ENCODE assay signal across 14 cellular contexts in the genomic region with DNA sequence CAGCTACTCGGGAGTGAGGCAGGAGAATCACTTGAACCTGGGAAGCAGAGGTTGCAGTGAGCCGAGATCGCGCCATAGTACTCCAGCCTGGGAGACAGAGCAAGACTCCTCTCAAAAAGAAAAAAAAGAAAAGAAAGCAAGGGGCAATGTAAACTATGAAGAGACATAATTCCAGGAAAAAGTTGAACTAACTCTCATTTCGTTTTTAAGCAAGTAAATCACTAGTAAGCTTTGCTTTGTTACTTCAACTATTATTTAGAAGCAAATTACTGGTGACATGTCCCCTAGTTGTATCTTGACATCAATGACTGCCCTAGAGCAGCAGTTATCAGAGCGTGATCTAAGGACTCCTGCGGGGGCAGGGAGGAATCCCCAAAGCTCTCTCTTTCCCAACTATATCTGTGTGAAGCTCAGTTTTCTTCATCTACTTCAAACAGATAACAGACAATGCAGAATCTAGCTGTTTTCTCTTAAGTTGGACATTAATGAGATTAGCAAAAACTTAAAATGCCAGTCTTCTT. TPM values are rescaled to one million over a fixed set of nuclear protein-coding genes. Genes with fewer than 3 reads are reported as not detected.
DNase-seq lines count a peak whose midpoint lies in the region; ATAC-seq and TF ChIP-seq lines count a peak whose summit lies in the region.
"Had no signal": no experiment of that assay in that cellular context is flagged by ENCODE, and none has a peak within 500 bp of the region (broad histone marks: within the 10 kb centered on the region; RNA-seq: fewer than 3 reads in every experiment).

No MANE protein-coding gene starts in this region.

- TF ChIP-seq POLR2A in vagina (IDR thresholded peaks at IDR 0.05), result no peak

- no peaks in the 10 kb centered on the region for H3K36me3 ChIP-seq in vagina
- H3K36me3 ChIP-seq: esophagus muscularis mucosa, MG63, stomach had no signal

- H3K27ac Mint-ChIP-seq in activated naive CD4-positive, alpha-beta T cell treated with anti-CD3 and anti-CD28 coated beads, Interleukin-2, amount 50 U/mL, for 24 hours, result peak overlapping the region; percentile 66
- H3K27ac Mint-ChIP-seq in activated naive CD4-positive, alpha-beta T cell treated with anti-CD3 and anti-CD28 coated beads, Interleukin-2, amount 10 ng/mL, durations not matched to agents 7 days and 5 days, result no peak overlapping the region
- H3K27ac Mint-ChIP-seq in T-cell, result peak overlapping the region; percentile 0 to 20
- H3K27ac Mint-ChIP-seq: activated CD8-positive, alpha-beta T cell treated with anti-CD3 and anti-CD28 coated beads for 36 hours; activated T-cell treated with anti-CD3 and anti-CD28 coated beads, Interleukin-2, amount 50 U/mL, for 72 hours had no signal

- H3K27me3 ChIP-seq in vagina, result no peaks in the 10 kb centered on the region
- H3K27me3 ChIP-seq: esophagus muscularis mucosa, MG63, stomach had no signal

- POLR2A ChIA-PET in T-cell (lab: Charles Lee), result no interaction called here

- H3K4me3 ChIP-seq in vagina, result no peak overlapping the region
- H3K4me3 ChIP-seq: esophagus muscularis mucosa, MG63, stomach had no signal

- H3K36me3 Mint-ChIP-seq in activated naive CD4-positive, alpha-beta T cell treated with anti-CD3 and anti-CD28 coated beads, Interleukin-2, amount 50 U/mL, for 24 hours, result peaks cover under 1% of the 10 kb centered on the region
- peaks cover 26% of the 10 kb centered on the region for H3K36me3 Mint-ChIP-seq in activated naive CD4-positive, alpha-beta T cell treated with anti-CD3 and anti-CD28 coated beads, Interleukin-2, amount 10 ng/mL, durations not matched to agents 7 days and 5 days
- peaks cover 10% of the 10 kb centered on the region for H3K36me3 Mint-ChIP-seq in T-cell

- TF ChIP-seq CTCF in vagina (IDR thresholded peaks at IDR 0.05), result no peak

- CTCF ChIA-PET in activated naive CD4-positive, alpha-beta T cell treated with anti-CD3 and anti-CD28 coated beads, Interleukin-2, amount 10 ng/mL, durations not matched to agents 7 days and 5 days (lab: Charles Lee), result no interaction called here
- CTCF ChIA-PET in T-cell (lab: Charles Lee), result interaction anchor here in 1 of 2 donors (0.5 to 0.8 kb wide), 3 partner anchors 20 to 835 kb away, joined by 3 to 4 read pairs (median 3); no protein-coding TSS in a partner anchor

- H3K9me3 ChIP-seq in vagina, result no peaks in the 10 kb centered on the region
- H3K9me3 ChIP-seq: esophagus muscularis mucosa, MG63, stomach had no signal

- no peaks in the 10 kb centered on the region for H3K9me3 Mint-ChIP-seq in activated naive CD4-positive, alpha-beta T cell treated with anti-CD3 and anti-CD28 coated beads, Interleukin-2, amount 50 U/mL, for 24 hours
- H3K9me3 Mint-ChIP-seq in activated naive CD4-positive, alpha-beta T cell treated with anti-CD3 and anti-CD28 coated beads, Interleukin-2, amount 10 ng/mL, durations not matched to agents 7 days and 5 days, result no peaks in the 10 kb centered on the region
- no peaks in the 10 kb centered on the region for H3K9me3 Mint-ChIP-seq in T-cell
- H3K9me3 Mint-ChIP-seq: activated CD8-positive, alpha-beta T cell treated with anti-CD3 and anti-CD28 coated beads for 36 hours; activated T-cell treated with anti-CD3 and anti-CD28 coated beads, Interleukin-2, amount 50 U/mL, for 72 hours had no signal

- DNase-seq in activated naive CD4-positive, alpha-beta T cell treated with anti-CD3 and anti-CD28 coated beads, Interleukin-2, amount 10 ng/mL, durations not matched to agents 7 days and 5 days, result no peak
- DNase-seq in T-cell (no peak), mesenteric fat pad (ENCODE audit: low spot score) (peak; percentile 9), vagina (ENCODE audit: extremely low spot score in 2 of 2) (no peak), islet precursor cell (no peak), HPDE6-E6E7 (ENCODE audit: extremely low spot score) (no peak)
- DNase-seq in activated T-cell treated with anti-CD3 and anti-CD28 coated beads, Interleukin-2, amount 50 U/mL, for 48 hours, result no peak
- DNase-seq: activated CD8-positive, alpha-beta T cell treated with anti-CD3 and anti-CD28 coated beads for 36 hours; activated T-cell treated with anti-CD3 and anti-CD28 coated beads, Interleukin-2, amount 50 U/mL, for 72 hours; MG63; retina; stomach had no signal

- peak overlapping the region; percentile 40 for H3K27ac ChIP-seq in vagina
- H3K27ac ChIP-seq: esophagus muscularis mucosa, stomach had no signal

- peaks cover 65% of the 10 kb centered on the region for H3K4me1 Mint-ChIP-seq in activated naive CD4-positive, alpha-beta T cell treated with anti-CD3 and anti-CD28 coated beads, Interleukin-2, amount 50 U/mL, for 24 hours
- H3K4me1 Mint-ChIP-seq in activated naive CD4-positive, alpha-beta T cell treated with anti-CD3 and anti-CD28 coated beads, Interleukin-2, amount 10 ng/mL, durations not matched to agents 7 days and 5 days, result peaks cover 68% of the 10 kb centered on the region
- peaks cover 62 to 73% (median 70%) of the 10 kb centered on the region in 3 donors for H3K4me1 Mint-ChIP-seq in T-cell

- no peak overlapping the region for H3K4me3 Mint-ChIP-seq in activated naive CD4-positive, alpha-beta T cell treated with anti-CD3 and anti-CD28 coated beads, Interleukin-2, amount 50 U/mL, for 24 hours
- H3K4me3 Mint-ChIP-seq in activated naive CD4-positive, alpha-beta T cell treated with anti-CD3 and anti-CD28 coated beads, Interleukin-2, amount 10 ng/mL, durations not matched to agents 7 days and 5 days, result no peak overlapping the region
- H3K4me3 Mint-ChIP-seq in T-cell, result no peak overlapping the region
- H3K4me3 Mint-ChIP-seq: activated CD8-positive, alpha-beta T cell treated with anti-CD3 and anti-CD28 coated beads for 36 hours; activated T-cell treated with anti-CD3 and anti-CD28 coated beads, Interleukin-2, amount 50 U/mL, for 72 hours had no signal

- no peak for ATAC-seq in T-cell (replicated peaks in 1 of 4)
- ATAC-seq: activated CD8-positive, alpha-beta T cell treated with anti-CD3 and anti-CD28 coated beads for 36 hours; activated T-cell treated with anti-CD3 and anti-CD28 coated beads, Interleukin-2, amount 50 U/mL, for 72 hours had no signal

- peaks cover 52% of the 10 kb centered on the region for H3K4me1 ChIP-seq in vagina

- H3K27me3 Mint-ChIP-seq in activated naive CD4-positive, alpha-beta T cell treated with anti-CD3 and anti-CD28 coated beads, Interleukin-2, amount 50 U/mL, for 24 hours, result no peaks in the 10 kb centered on the region
- no peaks in the 10 kb centered on the region for H3K27me3 Mint-ChIP-seq in activated naive CD4-positive, alpha-beta T cell treated with anti-CD3 and anti-CD28 coated beads, Interleukin-2, amount 10 ng/mL, durations not matched to agents 7 days and 5 days
- no peaks in the 10 kb centered on the region for H3K27me3 Mint-ChIP-seq in T-cell
- H3K27me3 Mint-ChIP-seq: activated CD8-positive, alpha-beta T cell treated with anti-CD3 and anti-CD28 coated beads for 36 hours had no signal

- intact Hi-C loops in vagina (cut with DNase I), result no loop called here

RNA-seq across cellular contexts. Expression of gene CLSTN1, which starts 18.7 kb away (rescaled TPM):
- total RNA-seq in T-cell (100 to 1,000 TPM in 2 of 5 donors, 10 to 100 TPM in 3; 84.6 to 105 (median 91.2) TPM), mesenteric fat pad (43.6 TPM), vagina (96.5 TPM)
